Comparison of ENCODE assay signal across 9 cellular contexts in the genomic region with DNA sequence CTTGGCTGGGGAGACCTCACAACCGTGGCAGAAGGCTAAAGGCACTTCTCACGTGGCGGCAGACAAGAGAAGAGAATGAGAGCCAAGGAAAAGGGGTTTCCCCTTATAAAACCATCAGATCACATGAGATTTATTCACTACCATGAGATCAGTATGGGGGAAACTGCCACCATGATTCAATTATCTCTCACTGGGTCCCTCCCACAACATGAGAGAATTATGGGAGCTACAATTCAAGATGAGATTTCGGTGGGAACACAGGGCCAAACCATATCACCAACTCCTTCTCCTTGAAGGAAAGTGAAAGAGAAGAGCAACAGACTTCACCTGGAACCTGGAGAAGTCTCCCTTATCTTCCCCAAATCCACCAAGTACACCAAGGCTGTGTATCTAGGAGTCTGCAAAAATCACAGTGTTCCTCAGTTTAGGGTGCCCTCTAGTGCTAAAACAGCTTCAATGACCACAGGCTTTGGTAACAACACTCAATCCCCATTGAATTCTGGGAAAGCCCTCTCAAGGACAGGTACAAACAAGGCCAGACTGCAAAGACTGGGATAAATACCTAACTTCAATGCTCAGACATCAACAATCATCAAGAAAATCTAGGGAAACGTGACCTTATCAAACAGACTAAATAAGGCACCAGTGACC.
DNase-seq lines count a peak whose midpoint lies in the region; ATAC-seq and TF ChIP-seq lines count a peak whose summit lies in the region.
"Had no signal": no experiment of that assay in that cellular context is flagged by ENCODE, and none has a peak within 500 bp of the region (broad histone marks: within the 10 kb centered on the region; RNA-seq: fewer than 3 reads in every experiment).

No MANE protein-coding gene starts in this region.

- no peaks in the 10 kb centered on the region for H3K36me3 Mint-ChIP-seq in CD4-positive, alpha-beta memory T cell
- no peaks in the 10 kb centered on the region for H3K36me3 Mint-ChIP-seq in activated naive CD8-positive, alpha-beta T cell treated with anti-CD3 and anti-CD28 coated beads, Interleukin-2, amount 50 U/mL, for 24 hours (ENCODE audit: low read depth)

- in situ Hi-C loops in HAP-1 (cut with MboI; ENCODE audit: low sequenced_read_pairs), result no loop called here

- no peaks in the 10 kb centered on the region for H3K9me3 ChIP-seq in HAP-1
- H3K9me3 ChIP-seq in body of pancreas, result no peaks in the 10 kb centered on the region
- no peaks in the 10 kb centered on the region for H3K9me3 ChIP-seq in CD4-positive, alpha-beta memory T cell (ENCODE audit: control insufficient read depth in 1 of 2, low read length in 2 of 2)
- H3K9me3 ChIP-seq: neutrophil had no signal

- no peak overlapping the region for H3K27ac Mint-ChIP-seq in CD4-positive, alpha-beta memory T cell
- no peak overlapping the region for H3K27ac Mint-ChIP-seq in activated naive CD8-positive, alpha-beta T cell treated with anti-CD3 and anti-CD28 coated beads, Interleukin-2, amount 50 U/mL, for 24 hours

- POLR2A ChIA-PET in CD4-positive, alpha-beta memory T cell (lab: Charles Lee; ENCODE audit: partially characterized antibody), result no interaction called here

- H3K4me3 ChIP-seq in HAP-1 (no peak overlapping the region), body of pancreas (no peak overlapping the region)
- no peak overlapping the region for H3K4me3 ChIP-seq in CD4-positive, alpha-beta memory T cell (ENCODE audit: low read length in 2 of 2)

- H3K36me3 ChIP-seq in HAP-1 (replicated peaks) (no peaks in the 10 kb centered on the region), body of pancreas (replicated peaks in 1 of 2; ENCODE audit: insufficient read depth in 1 of 2, low read depth in 2 of 2) (no peaks in the 10 kb centered on the region)
- H3K36me3 ChIP-seq in CD4-positive, alpha-beta memory T cell (ENCODE audit: insufficient read depth, low read length), result no peaks in the 10 kb centered on the region
- H3K36me3 ChIP-seq: neutrophil had no signal

- 62 to 70% methylated on average over 5 of the region's 5 CpGs for WGBS in body of pancreas, 2 donors

- ATAC-seq in foreskin keratinocyte, result peak; percentile 83
- ATAC-seq in body of pancreas, result no peak
- no peak for ATAC-seq in activated naive CD8-positive, alpha-beta T cell treated with anti-CD3 and anti-CD28 coated beads, Interleukin-2, amount 50 U/mL, for 24 hours

- no peak overlapping the region for H3K4me3 Mint-ChIP-seq in CD4-positive, alpha-beta memory T cell
- no peak overlapping the region for H3K4me3 Mint-ChIP-seq in activated naive CD8-positive, alpha-beta T cell treated with anti-CD3 and anti-CD28 coated beads, Interleukin-2, amount 50 U/mL, for 24 hours

- intact Hi-C loops in body of pancreas (cut with DNase I), result no loop called here
- intact Hi-C loops in CD4-positive, alpha-beta memory T cell (cut with micrococcal nuclease), result no loop called here

- DNase-seq in AG20443 (ENCODE audit: low spot score), result peak; percentile 59
- peak; percentile 22 to 52 for DNase-seq in HAP-1 (ENCODE audit: low spot score in 2 of 2)
- peak; percentile 45 for DNase-seq in OCI-M1 (lab: John Stamatoyannopoulos, UW)
- peak; percentile 44 to 76 for DNase-seq in foreskin keratinocyte
- DNase-seq in body of pancreas, result no peak
- DNase-seq in CD4-positive, alpha-beta memory T cell, result no peak
- DNase-seq in effector CD8-positive, alpha-beta T cell (lab: John Stamatoyannopoulos, UW), result no peak
- no peak for DNase-seq in activated naive CD8-positive, alpha-beta T cell treated with anti-CD3 and anti-CD28 coated beads, Interleukin-2, amount 50 U/mL, for 24 hours

- no peaks in the 10 kb centered on the region for H3K4me1 ChIP-seq in HAP-1
- no peaks in the 10 kb centered on the region for H3K4me1 ChIP-seq in foreskin keratinocyte
- no peaks in the 10 kb centered on the region for H3K4me1 ChIP-seq in body of pancreas
- H3K4me1 ChIP-seq in CD4-positive, alpha-beta memory T cell (ENCODE audit: insufficient read depth, low read length), result no peaks in the 10 kb centered on the region

- CTCF ChIA-PET in CD4-positive, alpha-beta memory T cell (lab: Charles Lee; ENCODE audit: partially characterized antibody), result no interaction called here

- H3K4me1 Mint-ChIP-seq in CD4-positive, alpha-beta memory T cell, result peaks cover 0 to 1% (median 0%) of the 10 kb centered on the region in 4 donors
- H3K4me1 Mint-ChIP-seq in activated naive CD8-positive, alpha-beta T cell treated with anti-CD3 and anti-CD28 coated beads, Interleukin-2, amount 50 U/mL, for 24 hours, result no peaks in the 10 kb centered on the region

- H3K27me3 Mint-ChIP-seq in CD4-positive, alpha-beta memory T cell, result peaks cover 1 to 8% of the 10 kb centered on the region in 2 donors
- H3K27me3 Mint-ChIP-seq in activated naive CD8-positive, alpha-beta T cell treated with anti-CD3 and anti-CD28 coated beads, Interleukin-2, amount 50 U/mL, for 24 hours, result peaks cover 2% of the 10 kb centered on the region

- TF ChIP-seq CTCF in foreskin keratinocyte (conservative IDR thresholded peaks at IDR 0.05) (peak; percentile 85), body of pancreas (IDR thresholded peaks at IDR 0.05) (peak in 2 of 7 experiments; percentile 11 to 31)

- TF ChIP-seq POLR2A in body of pancreas (IDR thresholded peaks at IDR 0.05), result no peak

- H3K27ac ChIP-seq in foreskin keratinocyte (no peak overlapping the region), body of pancreas (no peak overlapping the region)
- no peak overlapping the region for H3K27ac ChIP-seq in CD4-positive, alpha-beta memory T cell (ENCODE audit: low read depth, low read length)
- H3K27ac ChIP-seq: neutrophil had no signal

- peaks cover 2 to 21% (median 12%) of the 10 kb centered on the region in 8 donors for H3K9me3 Mint-ChIP-seq in CD4-positive, alpha-beta memory T cell
- H3K9me3 Mint-ChIP-seq in activated naive CD8-positive, alpha-beta T cell treated with anti-CD3 and anti-CD28 coated beads, Interleukin-2, amount 50 U/mL, for 24 hours, result peaks cover 14% of the 10 kb centered on the region

- H3K27me3 ChIP-seq in HAP-1 (ENCODE audit: low read depth), result no peaks in the 10 kb centered on the region
- no peaks in the 10 kb centered on the region for H3K27me3 ChIP-seq in foreskin keratinocyte
- no peaks in the 10 kb centered on the region for H3K27me3 ChIP-seq in body of pancreas
- H3K27me3 ChIP-seq in CD4-positive, alpha-beta memory T cell (ENCODE audit: insufficient read depth, low read length), result no peaks in the 10 kb centered on the region

Comparison
In these comparisons a context has a peak if more than half of its experiments do, and no peak if none do; other contexts are left out.
1. DNase-seq: peak in AG20443 (single experiment), HAP-1 (2 of 2), OCI-M1 (single experiment) and foreskin keratinocyte (2 of 2); none in body of pancreas (0 of 4), CD4-positive, alpha-beta memory T cell (0 of 5), effector CD8-positive, alpha-beta T cell (single experiment) and activated naive CD8-positive, alpha-beta T cell treated with anti-CD3 and anti-CD28 coated beads, Interleukin-2, amount 50 U/mL, for 24 hours (single experiment).